Comparison of ENCODE assay signal across 8 cellular contexts in genomic region chr7:30028749-30029635, GRCh38. TPM values are rescaled to one million over a fixed set of nuclear protein-coding genes. Genes with fewer than 3 reads are reported as not detected.
DNase-seq lines count a peak whose midpoint lies in the region; ATAC-seq, FAIRE-seq and TF ChIP-seq lines count a peak whose summit lies in the region.

No MANE protein-coding gene starts in this region.

- H3K79me2 ChIP-seq in hepatocyte = peaks cover 68% of the 10 kb centered on the region

- TF ChIP-seq CTCF in AG10803 (conservative IDR thresholded peaks at IDR 0.05; ENCODE audit: low read length) = 0 out of 2 replicates have a peak, but pooled peaks have one; percentile 6
- TF ChIP-seq CTCF in adrenal gland (IDR thresholded peaks at IDR 0.05) = peak in 3 of 6 experiments; percentile 10 to 23 (median 17)
- no peak for TF ChIP-seq CTCF in hepatocyte (IDR thresholded peaks at IDR 0.05; ENCODE audit: poor library complexity)

- intact Hi-C loops in adrenal gland (cut with DNase I) = no loop called here

- WGBS in adrenal gland, 4 donors = 0 to 1% (median 1%) methylated on average over 28 to 42 of the region's 42 CpGs
- WGBS in hepatocyte (ENCODE audit: low lambda C conversion rate, missing lambda C conversion rate) = 3% methylated on average over 29 of the region's 42 CpGs

- peak overlapping the region; percentile 77 for H3K4me2 ChIP-seq in hepatocyte

- H3K4me1 ChIP-seq in adrenal gland (replicated peaks in 1 of 2) = peaks cover 15 to 29% of the 10 kb centered on the region in 2 donors
- H3K4me1 ChIP-seq in hepatocyte (ENCODE audit: insufficient read depth) = peaks cover 36% of the 10 kb centered on the region

- H3K27ac ChIP-seq in adrenal gland (peak overlapping the region; percentile 29 to 92 (median 89)), hepatocyte (peak overlapping the region; percentile 81)

- peak; percentile 16 for ATAC-seq in HG02798 (IDR thresholded peaks at IDR 0.05; ENCODE audit: poor library complexity, unreplicated experiment)

- TF ChIP-seq POLR2A in GM12892 (IDR thresholded peaks at IDR 0.05; ENCODE audit: low read depth, low read length) = no peak
- peak in 1 of 2 donors; percentile 31 for TF ChIP-seq POLR2A in adrenal gland (IDR thresholded peaks at IDR 0.05)

- peak; percentile 21 for FAIRE-seq in GM12892 (lab: Jason Lieb, UNC)

- DNase-seq in AG10803 (ENCODE audit: low read depth) (peak; percentile 44), GM12892 (ENCODE audit: insufficient read length) (peak; percentile 19), NCI-H2171 (lab: John Stamatoyannopoulos, UW) (peak; percentile 4), adrenal gland (peak; percentile 55 to 68 (median 61)), hepatocyte (ENCODE audit: low spot score) (peak; percentile 55), renal cortical epithelial cell (ENCODE audit: low read depth) (peak; percentile 27), NCI-H1694 (lab: John Stamatoyannopoulos, UW) (no peak)

- H3K9me2 ChIP-seq in hepatocyte (replicated peaks; ENCODE audit: insufficient read depth) = no peaks in the 10 kb centered on the region

- peaks cover 12% of the 10 kb centered on the region for H4K20me1 ChIP-seq in hepatocyte (ENCODE audit: insufficient read depth, poor library complexity, severe bottlenecking)

- H3K36me3 ChIP-seq in adrenal gland (replicated peaks in 1 of 2) = no peaks in the 10 kb centered on the region
- H3K36me3 ChIP-seq in hepatocyte (replicated peaks; ENCODE audit: insufficient read depth, low read depth) = no peaks in the 10 kb centered on the region

- H3K4me3 ChIP-seq in AG10803 (ENCODE audit: low read length) (peak overlapping the region; percentile 72), adrenal gland (peak overlapping the region; percentile 49 to 92 (median 74)), hepatocyte (peak overlapping the region; percentile 88)

- peak overlapping the region; percentile 77 for H2AFZ ChIP-seq in hepatocyte

- H3K27me3 ChIP-seq in adrenal gland (no peaks in the 10 kb centered on the region), hepatocyte (no peaks in the 10 kb centered on the region)

- H3K9me3 ChIP-seq in adrenal gland (replicated peaks in 1 of 3) (no peaks in the 10 kb centered on the region), hepatocyte (ENCODE audit: low read depth) (no peaks in the 10 kb centered on the region)

RNA-seq across cellular contexts. Expression of gene PLEKHA8, which starts 0.8 kb away (rescaled TPM):
- polyA plus RNA-seq in GM12892 (2012; ENCODE audit: missing spikeins) = 6.6 TPM
- 10 to 100 TPM in 1 of 8 donors, 1 to 10 TPM in 7; 4.1 to 14.5 (median 6.3) TPM for total RNA-seq in adrenal gland
- 1 to 10 TPM; 2.1 to 6.6 (median 2.2) TPM for polyA plus RNA-seq in adrenal gland
- 13.8 and 17.9 TPM in 2 replicates for total RNA-seq in hepatocyte
- 7.3 and 8.7 TPM in 2 replicates for polyA plus RNA-seq in hepatocyte
- total RNA-seq in renal cortical epithelial cell = 19.6 and 24.7 TPM in 2 replicates

RNA-seq across cellular contexts. Expression of gene FKBP14, which starts 2.5 kb away (rescaled TPM):
- 8.5 TPM for polyA plus RNA-seq in GM12892 (2012; ENCODE audit: missing spikeins)
- total RNA-seq in adrenal gland (10 to 100 TPM in 5 of 8 donors, 1 to 10 TPM in 3; 3.7 to 35.0 (median 12.7) TPM), hepatocyte (35.4 and 45.4 TPM in 2 replicates), renal cortical epithelial cell (16.3 and 35.4 TPM in 2 replicates)
- polyA plus RNA-seq in adrenal gland (10 to 100 TPM in 1 of 3 donors, 1 to 10 TPM in 2; 2.0 to 28.2 (median 2.5) TPM), hepatocyte (36.5 and 38.7 TPM in 2 replicates)

RNA-seq across cellular contexts. Expression of gene SCRN1, which starts 39.4 kb away (rescaled TPM):
- polyA plus RNA-seq in GM12892 (2012; ENCODE audit: missing spikeins) = 34.0 TPM
- total RNA-seq in adrenal gland (10 to 100 TPM; 37.4 to 65.2 (median 50.2) TPM), hepatocyte (71.2 and 73.5 TPM in 2 replicates), renal cortical epithelial cell (81.3 and 127 TPM in 2 replicates)
- polyA plus RNA-seq in adrenal gland (10 to 100 TPM in 2 of 3 donors, 1 to 10 TPM in 1; 8.2 to 56.1 (median 10.8) TPM), hepatocyte (36.7 and 47.1 TPM in 2 replicates)
